ENCODE assay signal across 23 cellular contexts in genomic region chr3:192920406-192920805, GRCh38.
"Had no signal": no experiment of that assay in that cellular context is flagged by ENCODE, and none has a peak within 500 bp of the region (broad histone marks: within the 10 kb centered on the region; RNA-seq: fewer than 3 reads in every experiment).

No MANE protein-coding gene starts in this region.

- H3K4me3 Mint-ChIP-seq: activated B cell treated with CpG ODN at 0.5 μM for 24 hours; activated CD8-positive, alpha-beta T cell treated with anti-CD3 and anti-CD28 coated beads for 36 hours; activated naive CD8-positive, alpha-beta T cell treated with anti-CD3 and anti-CD28 coated beads for 36 hours; immature natural killer cell; neural progenitor cell had no signal

- H3K4me3 ChIP-seq: cardiac muscle cell, esophagus muscularis mucosa, gastroesophageal sphincter, neural progenitor cell, psoas muscle, skin epidermis, tibial artery, vagina had no signal

- H3K27ac Mint-ChIP-seq: activated B cell treated with CpG ODN at 0.5 μM for 24 hours; activated CD8-positive, alpha-beta T cell treated with anti-CD3 and anti-CD28 coated beads for 36 hours; activated naive CD8-positive, alpha-beta T cell treated with anti-CD3 and anti-CD28 coated beads for 36 hours; activated T-helper 17 cell treated with anti-CD3 and anti-CD28 coated beads, Interleukin-2, amount 50 U/mL, for 72 hours; immature natural killer cell; neural progenitor cell had no signal

- H3K36me3 Mint-ChIP-seq: neural progenitor cell had no signal

- ATAC-seq: activated CD8-positive, alpha-beta T cell treated with anti-CD3 and anti-CD28 coated beads for 36 hours; activated T-helper 17 cell treated with anti-CD3 and anti-CD28 coated beads, Interleukin-2, amount 50 U/mL, for 72 hours; gastroesophageal sphincter; left ventricle myocardium superior; psoas muscle; right cardiac atrium; stimulated activated naive CD8-positive, alpha-beta T cell treated with anti-CD3 and anti-CD28 coated beads, Interleukin-15, Interleukin-2, amounts not matched to agents 100 U/mL and 50 U/mL, for 24 hours had no signal

- H2AFZ ChIP-seq: neural progenitor cell had no signal

- H3K36me3 ChIP-seq: cardiac muscle cell, esophagus muscularis mucosa, gastroesophageal sphincter, neural progenitor cell, tibial artery, vagina had no signal

- H3K9me3 Mint-ChIP-seq: activated B cell treated with CpG ODN at 0.5 μM for 24 hours; activated CD8-positive, alpha-beta T cell treated with anti-CD3 and anti-CD28 coated beads for 36 hours; activated T-helper 17 cell treated with anti-CD3 and anti-CD28 coated beads, Interleukin-2, amount 50 U/mL, for 72 hours; neural progenitor cell had no signal

- H3K9me3 ChIP-seq: esophagus muscularis mucosa, gastroesophageal sphincter, psoas muscle, tibial artery, vagina had no signal

- H3K27me3 ChIP-seq: esophagus muscularis mucosa, gastroesophageal sphincter, tibial artery, vagina had no signal

- DNase-seq: activated B cell treated with CpG ODN at 0.5 μM for 24 hours; activated CD4-positive, alpha-beta T cell treated with anti-CD3 and anti-CD28 coated beads for 4 hours; activated CD8-positive, alpha-beta T cell treated with anti-CD3 and anti-CD28 coated beads for 36 hours; activated naive CD4-positive, alpha-beta T cell; activated naive CD8-positive, alpha-beta T cell treated with anti-CD3 and anti-CD28 coated beads for 36 hours; activated T-cell treated with anti-CD3 and anti-CD28 coated beads, Interleukin-2, amount 50 U/mL, for 1 hour; amniotic stem cell; dermis blood vessel endothelial cell; effector memory CD4-positive, alpha-beta T cell; immature natural killer cell; left ventricle myocardium superior; psoas muscle; right cardiac atrium; stimulated activated naive CD8-positive, alpha-beta T cell treated with anti-CD3 and anti-CD28 coated beads, Interleukin-15, Interleukin-2, amounts not matched to agents 100 U/mL and 50 U/mL, for 24 hours; tibial artery had no signal

- H3K9ac ChIP-seq: neural progenitor cell had no signal

- FAIRE-seq: endothelial cell of umbilical vein had no signal

- H3K27ac ChIP-seq: cardiac muscle cell, neural progenitor cell, psoas muscle, tibial artery, vagina had no signal

- H3K4me2 ChIP-seq: neural progenitor cell had no signal
